Comparison of ENCODE assay signal across 20 cellular contexts in genomic region chr7:132991615-132992587, GRCh38.
A peak's percentile ranks its signal among the peaks of the same experiment; 100 is the strongest.
DNase-seq lines count a peak whose midpoint lies in the region; ATAC-seq, FAIRE-seq and TF ChIP-seq lines count a peak whose summit lies in the region.
"Had no signal": no experiment of that assay in that cellular context is flagged by ENCODE, and none has a peak within 500 bp of the region (broad histone marks: within the 10 kb centered on the region; RNA-seq: fewer than 3 reads in every experiment).

No MANE protein-coding gene starts in this region.

- TF ChIP-seq POLR2A in H1 (IDR thresholded peaks at IDR 0.05; ENCODE audit: control extremely low read depth in 1 of 2, low read depth in 2 of 2, low read length in 2 of 2) = no peak

- no peak overlapping the region for H2AFZ ChIP-seq in H1 (ENCODE audit: low read length)

- no peak overlapping the region for H4K91ac ChIP-seq in H1 (replicated peaks; ENCODE audit: insufficient read length, low read length)

- no peak for TF ChIP-seq EP300 in H1 (IDR thresholded peaks at IDR 0.05; ENCODE audit: borderline replicate concordance in 1 of 2, low read depth in 2 of 2, low read length in 2 of 2)

- H3K18ac ChIP-seq in H1 (ENCODE audit: extremely low read depth, low read length) (peak overlapping the region; percentile 0; the same call in 1 of the 2 replicates), mesendoderm (ENCODE audit: low read length) (peak overlapping the region; percentile 65)

- H3K4me3 ChIP-seq in HUES64 (ENCODE audit: low read length) = no peak overlapping the region
- H3K4me3 ChIP-seq in H1 (ENCODE audit: extremely low read depth in 1 of 4, insufficient read depth in 2 of 4, low read depth in 3 of 4, low read length in 4 of 4) = no peak overlapping the region
- no peak overlapping the region for H3K4me3 ChIP-seq in mesendoderm (ENCODE audit: low read length)
- H3K4me3 ChIP-seq: adrenal gland, suprapubic skin had no signal

- peaks cover 27% of the 10 kb centered on the region for H3K4me1 ChIP-seq in HUES64 (ENCODE audit: insufficient read depth, low read length)
- peaks cover 3 to 15% (median 5%) of the 10 kb centered on the region in 4 experiments; a peak in 5 of 7 replicates for H3K4me1 ChIP-seq in H1 (replicated peaks in 1 of 4; ENCODE audit: control insufficient read depth in 3 of 4, insufficient read depth in 4 of 4, low read length in 3 of 4)
- H3K4me1 ChIP-seq in mesendoderm (ENCODE audit: control insufficient read depth, low read depth, low read length) = peaks cover 7% of the 10 kb centered on the region
- H3K4me1 ChIP-seq: adrenal gland, suprapubic skin had no signal

- H3K27me3 ChIP-seq in HUES64 (ENCODE audit: insufficient read depth, low read length) (no peaks in the 10 kb centered on the region), H1 (replicated peaks in 1 of 4; ENCODE audit: control insufficient read depth in 3 of 4, extremely low read depth in 1 of 4, insufficient read depth in 3 of 4, low read length in 3 of 4) (no peaks in the 10 kb centered on the region), mesendoderm (ENCODE audit: insufficient read depth, low read length, poor library complexity) (no peaks in the 10 kb centered on the region)
- H3K27me3 ChIP-seq: adrenal gland, suprapubic skin had no signal

- H3K4me2 ChIP-seq in H1 (ENCODE audit: insufficient read depth in 1 of 2, low read depth in 2 of 2, low read length in 2 of 2) (0 out of 4 replicates have a peak overlapping the region, but pooled peaks of 1 of the 2 experiments have one; percentile 4), mesendoderm (ENCODE audit: low read length) (no peak overlapping the region)

- no peak overlapping the region for H2BK5ac ChIP-seq in H1 (ENCODE audit: low read depth, low read length)
- no peak overlapping the region for H2BK5ac ChIP-seq in mesendoderm (ENCODE audit: low read length)

- H4K20me1 ChIP-seq in H1 (replicated peaks in 1 of 2; ENCODE audit: control insufficient read depth in 1 of 2, insufficient read depth in 2 of 2, low read length in 2 of 2) = peaks cover 4% of the 10 kb centered on the region in 2 experiments

- WGBS in HUES64 = 81% methylated on average over 9 of the region's 9 CpGs
- WGBS in H1 (ENCODE audit: extremely low coverage in 1 of 2, insufficient coverage in 1 of 2, insufficient read length in 1 of 2, insufficient replicate concordance in 2 of 2, low coverage in 1 of 2, low lambda C conversion rate in 2 of 2, missing lambda C conversion rate in 1 of 2), 2 experiments = 80% methylated on average over 9 of the region's 9 CpGs; no CpG with 5 or more reads in 1 of the 2 experiments
- no CpG with 5 or more reads among the region's 9 CpGs for WGBS in mesendoderm (ENCODE audit: extremely low coverage, insufficient coverage, low lambda C conversion rate)

- no peak overlapping the region for H2BK12ac ChIP-seq in H1 (ENCODE audit: low read depth, low read length)

- no peak for TF ChIP-seq CTCF in H1 (IDR thresholded peaks at IDR 0.05; ENCODE audit: control extremely low read depth in 1 of 3, insufficient read depth in 1 of 3, low read depth in 1 of 3, low read length in 3 of 3)

- no peak overlapping the region for H3K14ac ChIP-seq in H1 (ENCODE audit: insufficient read length)

- no peak overlapping the region for H2AK5ac ChIP-seq in H1 (ENCODE audit: low read depth, low read length)
- H2AK5ac ChIP-seq in mesendoderm (ENCODE audit: low read length) = no peak overlapping the region

- POLR2A ChIA-PET in H1 (lab: Charles Lee; ENCODE audit: partially characterized antibody) = interaction anchor here (0.7 to 1.1 kb wide), 4 partner anchors 11 to 20 kb away, joined by 3 read pairs; no protein-coding TSS in a partner anchor

- CTCF ChIA-PET in H1 (lab: Charles Lee; ENCODE audit: partially characterized antibody) = interaction anchor here (0.6 to 1.7 kb wide), 8 partner anchors 9 to 989 kb away, joined by 3 to 7 read pairs (median 3); no protein-coding TSS in a partner anchor

- H3K27ac ChIP-seq in HUES64 (ENCODE audit: low read depth, low read length) (0 out of 2 replicates have a peak overlapping the region, but pooled peaks have one; percentile 35), H1 (ENCODE audit: low read depth, low read length) (no peak overlapping the region), mesendoderm (ENCODE audit: low read depth, low read length) (no peak overlapping the region)
- H3K27ac ChIP-seq: adrenal gland, epithelial cell of prostate, suprapubic skin had no signal

- no peak overlapping the region for H3K56ac ChIP-seq in H1 (replicated peaks; ENCODE audit: insufficient read length, low read depth, low read length)
- no peak overlapping the region for H3K56ac ChIP-seq in mesendoderm (ENCODE audit: low read length)

- H3K79me1 ChIP-seq in H1 (ENCODE audit: low read depth, low read length) (peaks cover 3% of the 10 kb centered on the region), mesendoderm (ENCODE audit: low read length) (peaks cover 11% of the 10 kb centered on the region)

- no peak for FAIRE-seq in H1 (lab: Jason Lieb, UNC)

- H3K4ac ChIP-seq in H1 (replicated peaks; ENCODE audit: insufficient read length, low read depth, low read length) (no peak overlapping the region), mesendoderm (ENCODE audit: low read depth, low read length) (no peak overlapping the region)

- H3K23ac ChIP-seq in H1 (ENCODE audit: insufficient read length) (no peak overlapping the region), mesendoderm (ENCODE audit: low read length) (no peak overlapping the region)

- H3K36me3 ChIP-seq in HUES64 (ENCODE audit: insufficient read depth, low read length) = no peaks in the 10 kb centered on the region
- no peaks in the 10 kb centered on the region for H3K36me3 ChIP-seq in H1 (ENCODE audit: control insufficient read depth in 2 of 4, insufficient read depth in 4 of 4, low read length in 3 of 4)
- H3K36me3 ChIP-seq in mesendoderm (ENCODE audit: control insufficient read depth, insufficient read depth, low read length) = no peaks in the 10 kb centered on the region
- H3K36me3 ChIP-seq: adrenal gland, suprapubic skin had no signal

- no peak for TF ChIP-seq RAD21 in H1 (IDR thresholded peaks at IDR 0.05 in 1 of 2, conservative IDR thresholded peaks at IDR 0.05 in 1 of 2; ENCODE audit: low read depth in 2 of 2, low read length in 2 of 2)

- no peak overlapping the region for H2BK20ac ChIP-seq in H1 (ENCODE audit: low read length)

- ATAC-seq in HG03280 (IDR thresholded peaks at IDR 0.05; ENCODE audit: unreplicated experiment) (no peak), GM21360 (IDR thresholded peaks at IDR 0.05; ENCODE audit: unreplicated experiment) (no peak)
- ATAC-seq: CD8-positive, alpha-beta T cell had no signal

- no peaks in the 10 kb centered on the region; the same call in 1 of the 2 replicates for H3K23me2 ChIP-seq in H1 (ENCODE audit: low read depth, low read length)

- H4K5ac ChIP-seq in H1 (ENCODE audit: insufficient read length, low read depth, low read length) (no peak overlapping the region), mesendoderm (ENCODE audit: low read length) (no peak overlapping the region)

- H3K79me2 ChIP-seq in H1 (ENCODE audit: control insufficient read depth in 1 of 2, insufficient read depth in 2 of 2, low read length in 2 of 2) (peaks cover 0 to 97% of the 10 kb centered on the region in 2 experiments; a peak in 3 of 4 replicates), mesendoderm (ENCODE audit: control insufficient read depth, insufficient read depth, low read length) (peaks cover 12% of the 10 kb centered on the region)

- DNase-seq in H1 (ENCODE audit: low read depth in 1 of 2, low spot score in 2 of 2) (no peak), mesendoderm (peak; percentile 35), cortex of kidney (lab: John Stamatoyannopoulos, UW) (no peak), germinal center (ENCODE audit: low spot score) (no peak)
- DNase-seq: activated CD4-positive, alpha-beta memory T cell treated with anti-CD3 and anti-CD28 coated beads, Interleukin-2, amount 10 ng/mL, durations not matched to agents 7 days and 5 days; activated CD4-positive, CD25-positive, alpha-beta regulatory T cell; activated gamma-delta T cell treated with Interleukin-2 at 50 U/mL for 16 hours; CD8-positive, alpha-beta T cell; mammary epithelial cell; MV-4-11; naive B cell; NCI-H187; NCI-H82; T-helper 9 cell had no signal

- H2BK15ac ChIP-seq in H1 (ENCODE audit: low read length) (no peak overlapping the region), mesendoderm (replicated peaks; ENCODE audit: low read depth) (no peak overlapping the region)

- H4K8ac ChIP-seq in H1 (ENCODE audit: extremely low read depth, insufficient read depth, low read length) (no peak overlapping the region), mesendoderm (ENCODE audit: low read depth, low read length) (no peak overlapping the region)

- H3K9me3 ChIP-seq in HUES64 (ENCODE audit: insufficient read depth, low read depth, low read length) (peaks cover 2% of the 10 kb centered on the region; the same call in 1 of the 2 replicates), H1 (ENCODE audit: insufficient read depth in 2 of 2, low read depth in 1 of 2, low read length in 1 of 2) (peaks cover 0 to 6% of the 10 kb centered on the region in 2 experiments; a peak in 1 of 4 replicates)
- H3K9me3 ChIP-seq: adrenal gland, suprapubic skin had no signal

- H3K9ac ChIP-seq in HUES64 (ENCODE audit: low read depth, low read length) (no peak overlapping the region), H1 (replicated peaks in 1 of 4; ENCODE audit: extremely low read depth in 1 of 4, low read depth in 3 of 4, low read length in 3 of 4) (no peak overlapping the region; a peak in 1 of 7 replicates), mesendoderm (ENCODE audit: low read length) (no peak overlapping the region)

- H2BK120ac ChIP-seq in H1 (replicated peaks; ENCODE audit: low read depth, low read length) (no peak overlapping the region), mesendoderm (ENCODE audit: low read depth, low read length) (no peak overlapping the region)

TF ChIP-seq in H1, 55 proteins besides CTCF, POLR2A, EP300 and RAD21 (continues in another document):
- TF ChIP-seq YY1 (IDR thresholded peaks at IDR 0.05; ENCODE audit: low read depth, low read length) = no peak
- TF ChIP-seq BRCA1 (IDR thresholded peaks at IDR 0.05; ENCODE audit: low read depth, low read length) = no peak
- TF ChIP-seq MAX (IDR thresholded peaks at IDR 0.05) = no peak
- TF ChIP-seq E2F6 (IDR thresholded peaks at IDR 0.05) = no peak
- TF ChIP-seq CREB1 (IDR thresholded peaks at IDR 0.05) = no peak
- no peak for TF ChIP-seq POLR2AphosphoS5 (IDR thresholded peaks at IDR 0.05; ENCODE audit: low read depth, low read length)
- TF ChIP-seq GTF2F1 (IDR thresholded peaks at IDR 0.05; ENCODE audit: borderline replicate concordance, low read depth, low read length) = no peak
